Comparison of ENCODE assay signal across 1 cellular context in the genomic region with DNA sequence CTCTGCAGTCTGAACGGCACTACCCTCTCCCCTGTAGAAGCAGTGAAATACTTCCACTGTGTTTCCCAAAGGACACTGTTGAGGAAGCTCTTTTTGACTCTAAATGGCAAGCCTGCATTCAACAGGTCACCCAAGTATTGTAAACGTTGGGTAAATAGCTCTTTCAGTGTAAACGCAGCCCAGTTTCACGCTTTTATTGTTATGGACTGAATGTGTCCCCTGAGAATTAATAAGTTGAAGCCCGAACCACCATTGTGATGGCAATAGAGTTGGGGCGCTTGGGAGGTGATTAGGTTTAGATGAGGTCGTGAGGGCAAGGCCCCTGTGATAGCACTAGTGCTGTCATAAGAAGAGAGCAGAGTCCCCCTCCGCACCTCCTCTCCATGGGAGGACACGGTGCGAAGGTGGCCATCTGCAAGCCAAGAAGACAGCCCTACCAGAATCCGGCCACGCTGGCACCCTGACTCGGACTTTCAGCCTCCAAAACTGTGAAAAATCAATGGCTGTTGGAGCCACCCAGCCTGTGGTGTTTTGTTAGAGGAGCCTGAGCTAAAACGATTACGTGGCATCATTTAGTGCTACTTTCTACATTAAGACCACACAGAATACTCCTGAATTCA.
TF ChIP-seq lines count a peak whose summit lies in the region.

No MANE protein-coding gene starts in this region.

TF ChIP-seq in HepG2, 621 proteins besides CTCF, POLR2A, EP300 and RAD21 (continued from another document and continues in another):
- TF ChIP-seq, protein P1, sequence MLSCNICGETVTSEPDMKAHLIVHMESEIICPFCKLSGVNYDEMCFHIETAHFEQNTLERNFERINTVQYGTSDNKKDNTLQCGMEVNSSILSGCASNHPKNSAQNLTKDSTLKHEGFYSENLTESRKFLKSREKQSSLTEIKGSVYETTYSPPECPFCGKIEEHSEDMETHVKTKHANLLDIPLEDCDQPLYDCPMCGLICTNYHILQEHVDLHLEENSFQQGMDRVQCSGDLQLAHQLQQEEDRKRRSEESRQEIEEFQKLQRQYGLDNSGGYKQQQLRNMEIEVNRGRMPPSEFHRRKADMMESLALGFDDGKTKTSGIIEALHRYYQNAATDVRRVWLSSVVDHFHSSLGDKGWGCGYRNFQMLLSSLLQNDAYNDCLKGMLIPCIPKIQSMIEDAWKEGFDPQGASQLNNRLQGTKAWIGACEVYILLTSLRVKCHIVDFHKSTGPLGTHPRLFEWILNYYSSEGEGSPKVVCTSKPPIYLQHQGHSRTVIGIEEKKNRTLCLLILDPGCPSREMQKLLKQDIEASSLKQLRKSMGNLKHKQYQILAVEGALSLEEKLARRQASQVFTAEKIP (CRISPR knock-in tag; IDR thresholded peaks at IDR 0.05; ENCODE audit: borderline replicate concordance): no peak
- no peak for TF ChIP-seq ZSCAN25 (CRISPR knock-in tag; IDR thresholded peaks at IDR 0.05)
- TF ChIP-seq, protein P2, sequence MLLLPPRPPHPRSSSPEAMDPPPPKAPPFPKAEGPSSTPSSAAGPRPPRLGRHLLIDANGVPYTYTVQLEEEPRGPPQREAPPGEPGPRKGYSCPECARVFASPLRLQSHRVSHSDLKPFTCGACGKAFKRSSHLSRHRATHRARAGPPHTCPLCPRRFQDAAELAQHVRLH (CRISPR knock-in tag; IDR thresholded peaks at IDR 0.05; ENCODE audit: borderline replicate concordance, low read depth): no peak
- no peak for TF ChIP-seq TGIF2 (CRISPR knock-in tag; IDR thresholded peaks at IDR 0.05)
- no peak for TF ChIP-seq ZNF253 (CRISPR knock-in tag; IDR thresholded peaks at IDR 0.05; ENCODE audit: borderline replicate concordance)
- no peak for TF ChIP-seq ZNF282 (IDR thresholded peaks at IDR 0.05; ENCODE audit: partially characterized antibody)
- TF ChIP-seq SALL2 (CRISPR knock-in tag; IDR thresholded peaks at IDR 0.05): no peak
- TF ChIP-seq HNF4A (CRISPR knock-in tag; IDR thresholded peaks at IDR 0.05): peak; percentile 70
- TF ChIP-seq MAFK (conservative IDR thresholded peaks at IDR 0.05 in 1 of 2, IDR thresholded peaks at IDR 0.05 in 1 of 2; ENCODE audit: low read length in 2 of 2): no peak
- TF ChIP-seq, protein P3, sequence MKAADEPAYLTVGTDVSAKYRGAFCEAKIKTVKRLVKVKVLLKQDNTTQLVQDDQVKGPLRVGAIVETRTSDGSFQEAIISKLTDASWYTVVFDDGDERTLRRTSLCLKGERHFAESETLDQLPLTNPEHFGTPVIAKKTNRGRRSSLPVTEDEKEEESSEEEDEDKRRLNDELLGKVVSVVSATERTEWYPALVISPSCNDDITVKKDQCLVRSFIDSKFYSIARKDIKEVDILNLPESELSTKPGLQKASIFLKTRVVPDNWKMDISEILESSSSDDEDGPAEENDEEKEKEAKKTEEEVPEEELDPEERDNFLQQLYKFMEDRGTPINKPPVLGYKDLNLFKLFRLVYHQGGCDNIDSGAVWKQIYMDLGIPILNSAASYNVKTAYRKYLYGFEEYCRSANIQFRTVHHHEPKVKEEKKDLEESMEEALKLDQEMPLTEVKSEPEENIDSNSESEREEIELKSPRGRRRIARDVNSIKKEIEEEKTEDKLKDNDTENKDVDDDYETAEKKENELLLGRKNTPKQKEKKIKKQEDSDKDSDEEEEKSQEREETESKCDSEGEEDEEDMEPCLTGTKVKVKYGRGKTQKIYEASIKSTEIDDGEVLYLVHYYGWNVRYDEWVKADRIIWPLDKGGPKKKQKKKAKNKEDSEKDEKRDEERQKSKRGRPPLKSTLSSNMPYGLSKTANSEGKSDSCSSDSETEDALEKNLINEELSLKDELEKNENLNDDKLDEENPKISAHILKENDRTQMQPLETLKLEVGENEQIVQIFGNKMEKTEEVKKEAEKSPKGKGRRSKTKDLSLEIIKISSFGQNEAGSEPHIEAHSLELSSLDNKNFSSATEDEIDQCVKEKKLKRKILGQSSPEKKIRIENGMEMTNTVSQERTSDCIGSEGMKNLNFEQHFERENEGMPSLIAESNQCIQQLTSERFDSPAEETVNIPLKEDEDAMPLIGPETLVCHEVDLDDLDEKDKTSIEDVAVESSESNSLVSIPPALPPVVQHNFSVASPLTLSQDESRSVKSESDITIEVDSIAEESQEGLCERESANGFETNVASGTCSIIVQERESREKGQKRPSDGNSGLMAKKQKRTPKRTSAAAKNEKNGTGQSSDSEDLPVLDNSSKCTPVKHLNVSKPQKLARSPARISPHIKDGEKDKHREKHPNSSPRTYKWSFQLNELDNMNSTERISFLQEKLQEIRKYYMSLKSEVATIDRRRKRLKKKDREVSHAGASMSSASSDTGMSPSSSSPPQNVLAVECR (CRISPR knock-in tag; IDR thresholded peaks at IDR 0.05; ENCODE audit: borderline replicate concordance): 0 out of 2 replicates have a peak, but pooled peaks have one; percentile 3
- TF ChIP-seq MEF2D (CRISPR knock-in tag; IDR thresholded peaks at IDR 0.05): no peak; the same call in 1 of the 2 replicates
- TF ChIP-seq, protein P4, sequence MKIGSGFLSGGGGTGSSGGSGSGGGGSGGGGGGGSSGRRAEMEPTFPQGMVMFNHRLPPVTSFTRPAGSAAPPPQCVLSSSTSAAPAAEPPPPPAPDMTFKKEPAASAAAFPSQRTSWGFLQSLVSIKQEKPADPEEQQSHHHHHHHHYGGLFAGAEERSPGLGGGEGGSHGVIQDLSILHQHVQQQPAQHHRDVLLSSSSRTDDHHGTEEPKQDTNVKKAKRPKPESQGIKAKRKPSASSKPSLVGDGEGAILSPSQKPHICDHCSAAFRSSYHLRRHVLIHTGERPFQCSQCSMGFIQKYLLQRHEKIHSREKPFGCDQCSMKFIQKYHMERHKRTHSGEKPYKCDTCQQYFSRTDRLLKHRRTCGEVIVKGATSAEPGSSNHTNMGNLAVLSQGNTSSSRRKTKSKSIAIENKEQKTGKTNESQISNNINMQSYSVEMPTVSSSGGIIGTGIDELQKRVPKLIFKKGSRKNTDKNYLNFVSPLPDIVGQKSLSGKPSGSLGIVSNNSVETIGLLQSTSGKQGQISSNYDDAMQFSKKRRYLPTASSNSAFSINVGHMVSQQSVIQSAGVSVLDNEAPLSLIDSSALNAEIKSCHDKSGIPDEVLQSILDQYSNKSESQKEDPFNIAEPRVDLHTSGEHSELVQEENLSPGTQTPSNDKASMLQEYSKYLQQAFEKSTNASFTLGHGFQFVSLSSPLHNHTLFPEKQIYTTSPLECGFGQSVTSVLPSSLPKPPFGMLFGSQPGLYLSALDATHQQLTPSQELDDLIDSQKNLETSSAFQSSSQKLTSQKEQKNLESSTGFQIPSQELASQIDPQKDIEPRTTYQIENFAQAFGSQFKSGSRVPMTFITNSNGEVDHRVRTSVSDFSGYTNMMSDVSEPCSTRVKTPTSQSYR (CRISPR knock-in tag; IDR thresholded peaks at IDR 0.05; ENCODE audit: borderline replicate concordance): no peak
- TF ChIP-seq, protein P5, sequence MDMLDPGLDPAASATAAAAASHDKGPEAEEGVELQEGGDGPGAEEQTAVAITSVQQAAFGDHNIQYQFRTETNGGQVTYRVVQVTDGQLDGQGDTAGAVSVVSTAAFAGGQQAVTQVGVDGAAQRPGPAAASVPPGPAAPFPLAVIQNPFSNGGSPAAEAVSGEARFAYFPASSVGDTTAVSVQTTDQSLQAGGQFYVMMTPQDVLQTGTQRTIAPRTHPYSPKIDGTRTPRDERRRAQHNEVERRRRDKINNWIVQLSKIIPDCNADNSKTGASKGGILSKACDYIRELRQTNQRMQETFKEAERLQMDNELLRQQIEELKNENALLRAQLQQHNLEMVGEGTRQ (IDR thresholded peaks at IDR 0.05; ENCODE audit: low read depth, low read length): no peak
- TF ChIP-seq, protein P5 (CRISPR knock-in tag; IDR thresholded peaks at IDR 0.05; ENCODE audit: borderline replicate concordance): no peak
- no peak for TF ChIP-seq ZKSCAN5 (CRISPR knock-in tag; IDR thresholded peaks at IDR 0.05)
- TF ChIP-seq SYNCRIP (IDR thresholded peaks at IDR 0.05; ENCODE audit: insufficient read depth, low read depth, low read length): no peak
- TF ChIP-seq GTF3A (CRISPR knock-in tag; conservative IDR thresholded peaks at IDR 0.05): no peak
- no peak for TF ChIP-seq ZSCAN9 (CRISPR knock-in tag; IDR thresholded peaks at IDR 0.05; ENCODE audit: borderline replicate concordance)
- TF ChIP-seq MTA3 (CRISPR knock-in tag; IDR thresholded peaks at IDR 0.05): no peak
- no peak for TF ChIP-seq BRD4 (CRISPR knock-in tag; IDR thresholded peaks at IDR 0.05)
- TF ChIP-seq CENPT (CRISPR knock-in tag; IDR thresholded peaks at IDR 0.05; ENCODE audit: low read depth): no peak
- TF ChIP-seq GTF2F1 (IDR thresholded peaks at IDR 0.05; ENCODE audit: low read length): no peak
- TF ChIP-seq, protein P6, sequence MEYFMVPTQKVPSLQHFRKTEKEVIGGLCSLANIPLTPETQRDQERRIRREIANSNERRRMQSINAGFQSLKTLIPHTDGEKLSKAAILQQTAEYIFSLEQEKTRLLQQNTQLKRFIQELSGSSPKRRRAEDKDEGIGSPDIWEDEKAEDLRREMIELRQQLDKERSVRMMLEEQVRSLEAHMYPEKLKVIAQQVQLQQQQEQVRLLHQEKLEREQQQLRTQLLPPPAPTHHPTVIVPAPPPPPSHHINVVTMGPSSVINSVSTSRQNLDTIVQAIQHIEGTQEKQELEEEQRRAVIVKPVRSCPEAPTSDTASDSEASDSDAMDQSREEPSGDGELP (IDR thresholded peaks at IDR 0.05; ENCODE audit: borderline replicate concordance, low read depth): no peak
- TF ChIP-seq SNAI1 (CRISPR knock-in tag; IDR thresholded peaks at IDR 0.05; ENCODE audit: borderline replicate concordance): no peak
- TF ChIP-seq RARA (CRISPR knock-in tag; IDR thresholded peaks at IDR 0.05): peak; percentile 17; the same call in 1 of the 2 replicates
- peak; percentile 65; the same call in 1 of the 2 replicates for TF ChIP-seq WIZ (CRISPR knock-in tag; IDR thresholded peaks at IDR 0.05)
- TF ChIP-seq RAD51 (IDR thresholded peaks at IDR 0.05; ENCODE audit: borderline replicate concordance): no peak
- TF ChIP-seq ZNF747 (CRISPR knock-in tag; IDR thresholded peaks at IDR 0.05; ENCODE audit: borderline replicate concordance): no peak; the same call in 1 of the 2 replicates
- peak; percentile 33; the same call in 1 of the 2 replicates for TF ChIP-seq MYC (CRISPR knock-in tag; IDR thresholded peaks at IDR 0.05; ENCODE audit: borderline replicate concordance)
- TF ChIP-seq ZNF343 (CRISPR knock-in tag; IDR thresholded peaks at IDR 0.05): no peak
- TF ChIP-seq ATF7 (IDR thresholded peaks at IDR 0.05): no peak
- TF ChIP-seq ATF7 (CRISPR knock-in tag; IDR thresholded peaks at IDR 0.05): no peak; the same call in 1 of the 2 replicates
- TF ChIP-seq RNF2 (conservative IDR thresholded peaks at IDR 0.05; ENCODE audit: low read depth): no peak
- TF ChIP-seq, protein P7, sequence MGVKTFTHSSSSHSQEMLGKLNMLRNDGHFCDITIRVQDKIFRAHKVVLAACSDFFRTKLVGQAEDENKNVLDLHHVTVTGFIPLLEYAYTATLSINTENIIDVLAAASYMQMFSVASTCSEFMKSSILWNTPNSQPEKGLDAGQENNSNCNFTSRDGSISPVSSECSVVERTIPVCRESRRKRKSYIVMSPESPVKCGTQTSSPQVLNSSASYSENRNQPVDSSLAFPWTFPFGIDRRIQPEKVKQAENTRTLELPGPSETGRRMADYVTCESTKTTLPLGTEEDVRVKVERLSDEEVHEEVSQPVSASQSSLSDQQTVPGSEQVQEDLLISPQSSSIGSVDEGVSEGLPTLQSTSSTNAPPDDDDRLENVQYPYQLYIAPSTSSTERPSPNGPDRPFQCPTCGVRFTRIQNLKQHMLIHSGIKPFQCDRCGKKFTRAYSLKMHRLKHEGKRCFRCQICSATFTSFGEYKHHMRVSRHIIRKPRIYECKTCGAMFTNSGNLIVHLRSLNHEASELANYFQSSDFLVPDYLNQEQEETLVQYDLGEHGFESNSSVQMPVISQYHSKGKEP (CRISPR knock-in tag; IDR thresholded peaks at IDR 0.05): 0 out of 2 replicates have a peak, but pooled peaks have one; percentile 16
- no peak for TF ChIP-seq TEAD2 (CRISPR knock-in tag; IDR thresholded peaks at IDR 0.05)
- peak; percentile 23; the same call in 1 of the 2 replicates for TF ChIP-seq ZFY (CRISPR knock-in tag; IDR thresholded peaks at IDR 0.05)
- TF ChIP-seq, protein P8, sequence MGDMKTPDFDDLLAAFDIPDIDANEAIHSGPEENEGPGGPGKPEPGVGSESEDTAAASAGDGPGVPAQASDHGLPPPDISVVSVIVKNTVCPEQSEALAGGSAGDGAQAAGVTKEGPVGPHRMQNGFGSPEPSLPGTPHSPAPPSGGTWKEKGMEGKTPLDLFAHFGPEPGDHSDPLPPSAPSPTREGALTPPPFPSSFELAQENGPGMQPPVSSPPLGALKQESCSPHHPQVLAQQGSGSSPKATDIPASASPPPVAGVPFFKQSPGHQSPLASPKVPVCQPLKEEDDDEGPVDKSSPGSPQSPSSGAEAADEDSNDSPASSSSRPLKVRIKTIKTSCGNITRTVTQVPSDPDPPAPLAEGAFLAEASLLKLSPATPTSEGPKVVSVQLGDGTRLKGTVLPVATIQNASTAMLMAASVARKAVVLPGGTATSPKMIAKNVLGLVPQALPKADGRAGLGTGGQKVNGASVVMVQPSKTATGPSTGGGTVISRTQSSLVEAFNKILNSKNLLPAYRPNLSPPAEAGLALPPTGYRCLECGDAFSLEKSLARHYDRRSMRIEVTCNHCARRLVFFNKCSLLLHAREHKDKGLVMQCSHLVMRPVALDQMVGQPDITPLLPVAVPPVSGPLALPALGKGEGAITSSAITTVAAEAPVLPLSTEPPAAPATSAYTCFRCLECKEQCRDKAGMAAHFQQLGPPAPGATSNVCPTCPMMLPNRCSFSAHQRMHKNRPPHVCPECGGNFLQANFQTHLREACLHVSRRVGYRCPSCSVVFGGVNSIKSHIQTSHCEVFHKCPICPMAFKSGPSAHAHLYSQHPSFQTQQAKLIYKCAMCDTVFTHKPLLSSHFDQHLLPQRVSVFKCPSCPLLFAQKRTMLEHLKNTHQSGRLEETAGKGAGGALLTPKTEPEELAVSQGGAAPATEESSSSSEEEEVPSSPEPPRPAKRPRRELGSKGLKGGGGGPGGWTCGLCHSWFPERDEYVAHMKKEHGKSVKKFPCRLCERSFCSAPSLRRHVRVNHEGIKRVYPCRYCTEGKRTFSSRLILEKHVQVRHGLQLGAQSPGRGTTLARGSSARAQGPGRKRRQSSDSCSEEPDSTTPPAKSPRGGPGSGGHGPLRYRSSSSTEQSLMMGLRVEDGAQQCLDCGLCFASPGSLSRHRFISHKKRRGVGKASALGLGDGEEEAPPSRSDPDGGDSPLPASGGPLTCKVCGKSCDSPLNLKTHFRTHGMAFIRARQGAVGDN (CRISPR knock-in tag; IDR thresholded peaks at IDR 0.05): peak; percentile 61; the same call in 1 of the 2 replicates
- no peak for TF ChIP-seq ZNF577 (CRISPR knock-in tag; IDR thresholded peaks at IDR 0.05; ENCODE audit: borderline replicate concordance, low read depth)
